8 cellular contexts compared by ENCODE assay signal in genomic region chr14:74251546-74252030, GRCh38. TPM values are rescaled to one million over a fixed set of nuclear protein-coding genes. Genes with fewer than 3 reads are reported as not detected.
DNase-seq lines count a peak whose midpoint lies in the region; ATAC-seq, FAIRE-seq and TF ChIP-seq lines count a peak whose summit lies in the region.

No MANE protein-coding gene starts in this region.

- WGBS in A549 (ENCODE audit: missing lambda C conversion rate), result 10% methylated on average over 11 of the region's 11 CpGs

- no peak for TF ChIP-seq EP300 in A549 (IDR thresholded peaks at IDR 0.05)

- peak overlapping the region; percentile 99 for H3K4me2 ChIP-seq in A549

- ATAC-seq in A549 (peak; percentile 95 to 98), HG03280 (IDR thresholded peaks at IDR 0.05; ENCODE audit: unreplicated experiment) (peak; percentile 88)

- FAIRE-seq in A549 (lab: Jason Lieb, UNC), result no peak

- in situ Hi-C loops in GM13977 (cut with MboI; ENCODE audit: low pct_unique_long_range_greater_than_20kb, low sequenced_read_pairs, unreplicated experiment), result no loop called here

- TF ChIP-seq CTCF in A549 (IDR thresholded peaks at IDR 0.05) (peak; percentile 79), GM13977 (IDR thresholded peaks at IDR 0.05; ENCODE audit: extremely low read depth, insufficient read depth, missing control alignments) (peak; percentile 93)

- POLR2A ChIA-PET in A549 (lab: Yijun Ruan, JAX), result no interaction called here

- no peak for TF ChIP-seq POLR2A in A549 (IDR thresholded peaks at IDR 0.05; ENCODE audit: low read length)

- H3K4me1 ChIP-seq in A549, result peaks cover 13% of the 10 kb centered on the region; the same call in 1 of the 3 replicates

- peak overlapping the region; percentile 75 to 78 for H3K27ac ChIP-seq in A549

- H3K9me3 ChIP-seq in A549, result no peaks in the 10 kb centered on the region

- peak; percentile 81 to 89 for TF ChIP-seq RAD21 in A549 (conservative IDR thresholded peaks at IDR 0.05 in 1 of 2, IDR thresholded peaks at IDR 0.05 in 1 of 2)

- DNase-seq in A549 (ENCODE audit: low read depth in 1 of 2, low spot score in 1 of 2) (peak; percentile 82 to 83), GM13977 (ENCODE audit: low spot score) (peak; percentile 82), NCI-H526 (lab: John Stamatoyannopoulos, UW) (peak; percentile 63 to 87), dermis blood vessel endothelial cell (peak; percentile 83), medulla oblongata (ENCODE audit: extremely low spot score) (peak; percentile 90)
- peak; percentile 52 to 65 for DNase-seq in activated CD4-positive, alpha-beta T cell treated with anti-CD3 and anti-CD28 coated beads, Interleukin-2, amount 50 U/mL, for 24 hours (ENCODE audit: low read depth in 1 of 2, low spot score in 1 of 2)
- DNase-seq in stimulated activated CD4-positive, alpha-beta T cell treated with anti-CD3 and anti-CD28 coated beads, TNF-alpha, amount 100 ng/mL, for 48 hours (ENCODE audit: low read depth in 3 of 3), result peak; percentile 44 to 60 (median 52)

- CTCF ChIA-PET in A549 (lab: Yijun Ruan, JAX), result interaction anchor here (0.6 to 6.2 kb wide), 54 partner anchors 9 to 227 kb away, joined by 3 to 53 read pairs (median 5); partner anchors contain the start of gene VSX2

- peak overlapping the region; percentile 47 for H3K4me3 ChIP-seq in A549

TF ChIP-seq in A549, 52 proteins besides CTCF, POLR2A, EP300 and RAD21:
- TF ChIP-seq HEYL (CRISPR knock-in tag; IDR thresholded peaks at IDR 0.05), result no peak
- TF ChIP-seq MAX (IDR thresholded peaks at IDR 0.05), result peak; percentile 36; the same call in 1 of the 2 replicates
- TF ChIP-seq SMC3 (IDR thresholded peaks at IDR 0.05), result peak; percentile 83
- no peak for TF ChIP-seq BCL3 (IDR thresholded peaks at IDR 0.05)

RNA-seq across cellular contexts. Expression of gene VSX2, which starts 12.3 kb away (rescaled TPM):
- polyA plus RNA-seq in A549 (2011; rRNA removed) (0.03 TPM in 1 of 2 replicates, not detected in the other), A549 (2017; fragmentation: RNase III; extraction: RNeasy Plus Mini Kit Qiagen cat#74134 plus additional on column Dnase treatment) (not detected in 3 replicates)
- polyA plus RNA-seq in A549 (2012; cell fraction: cytosol; rRNA removed), result not detected in 2 replicates
- polyA plus RNA-seq in A549 (2012; cell fraction: nucleus; rRNA removed), result not detected in 2 replicates
- not detected in 2 replicates for polyA minus RNA-seq in A549 (2011; rRNA and poly(A)+ RNA removed)
- not detected in 2 replicates for total RNA-seq in dermis blood vessel endothelial cell

RNA-seq across cellular contexts. Expression of gene ABCD4, which starts 51.1 kb away (rescaled TPM):
- polyA plus RNA-seq in A549 (2011; rRNA removed) (13.9 and 22.7 TPM in 2 replicates), A549 (2017; fragmentation: RNase III; extraction: RNeasy Plus Mini Kit Qiagen cat#74134 plus additional on column Dnase treatment) (31.2 to 36.6 TPM (median 35.8 TPM) in 3 replicates)
- polyA plus RNA-seq in A549 (2012; cell fraction: cytosol; rRNA removed), result 21.9 and 22.8 TPM in 2 replicates
- polyA plus RNA-seq in A549 (2012; cell fraction: nucleus; rRNA removed), result 102 and 121 TPM in 2 replicates
- 33.9 and 36.6 TPM in 2 replicates for polyA minus RNA-seq in A549 (2011; rRNA and poly(A)+ RNA removed)
- 68.3 and 69.4 TPM in 2 replicates for total RNA-seq in dermis blood vessel endothelial cell

Comparison
In these comparisons a context has a peak if more than half of its experiments do, and no peak if none do; other contexts are left out.
1. Peak in every context shown above with its lines: DNase-seq, ATAC-seq, H3K4me3 ChIP-seq and H3K27ac ChIP-seq.